Comparison of ENCODE assay signal across 34 cellular contexts in genomic region chr6:133710826-133711225, GRCh38.
"Had no signal": no experiment of that assay in that cellular context is flagged by ENCODE, and none has a peak within 500 bp of the region (broad histone marks: within the 10 kb centered on the region; RNA-seq: fewer than 3 reads in every experiment).

No MANE protein-coding gene starts in this region.

- H3K4me3 ChIP-seq: Peyer's patch had no signal

- DNase-seq: activated CD4-positive, alpha-beta T cell treated with anti-CD3 and anti-CD28 coated beads for 1 hour; activated CD4-positive, alpha-beta T cell treated with anti-CD3 and anti-CD28 coated beads, Interleukin-2, amount 10 ng/mL, durations not matched to agents 24 days and 14 days; activated CD4-positive, CD25-positive, alpha-beta regulatory T cell; activated CD8-positive, alpha-beta memory T cell treated with anti-CD3 and anti-CD28 coated beads for 24 hours; activated gamma-delta T cell; activated T-cell treated with anti-CD3 and anti-CD28 coated beads, Interleukin-2, amount 50 U/mL, for 1 hour; activated T-cell treated with anti-CD3 and anti-CD28 coated beads, Interleukin-2, amount 50 U/mL, for 72 hours; anterior cingulate cortex; central memory CD4-positive, alpha-beta T cell; Kasumi-1; KG1; NCI-H1092 treated with DMSO at 0.1 percent for 48 hours; NCI-H1417; NCI-H146; NCI-H187; NCI-H2029 treated with DMSO at 0.1 percent for 48 hours; NCI-H2107; NCI-H2171; NCI-H510A; NCI-H526; NCI-H748 treated with DMSO at 0.1 percent for 48 hours; NK-92 treated with Interleukin-12 subunit alpha and Interleukin-12 subunit beta, amount 100 ng/mL, for 24 hours; PC-3; Peyer's patch; RPMI8226; SIG-M5; T-helper 1 cell; T-helper 2 cell; T-helper 9 cell; WERI-Rb-1 had no signal

- H3K9me3 ChIP-seq: Peyer's patch had no signal

- ATAC-seq: activated T-cell treated with anti-CD3 and anti-CD28 coated beads, Interleukin-2, amount 50 U/mL, for 72 hours; PC-3; SK-N-SH treated with all-trans-retinoic acid at 6 μM for 48 hours had no signal

- H3K9me3 Mint-ChIP-seq: activated CD4-positive, alpha-beta T cell treated with anti-CD3 and anti-CD28 coated beads, Interleukin-2, amount 10 ng/mL, durations not matched to agents 24 days and 14 days; activated T-helper 2 cell treated with anti-CD3 and anti-CD28 coated beads, Interferon-gamma antibody, Interleukin-2, Interleukin-4, amounts not matched to agents 10 μg/mL and 5 μg/mL and 100 μg/mL, durations not matched to agents 14 hours and 24 hours and 36 hours; brain had no signal

- H3K36me3 Mint-ChIP-seq: activated naive CD4-positive, alpha-beta T cell treated with anti-CD3 and anti-CD28 coated beads, Interleukin-2, amount 50 U/mL, for 24 hours; brain had no signal

- H3K4me3 Mint-ChIP-seq: activated CD4-positive, alpha-beta T cell treated with anti-CD3 and anti-CD28 coated beads, Interleukin-2, amount 10 ng/mL, durations not matched to agents 24 days and 14 days; activated naive CD4-positive, alpha-beta T cell treated with anti-CD3 and anti-CD28 coated beads, Interleukin-2, amount 50 U/mL, for 24 hours; activated T-cell treated with anti-CD3 and anti-CD28 coated beads, Interleukin-2, amount 50 U/mL, for 72 hours; brain had no signal

- H3K27me3 ChIP-seq: Peyer's patch had no signal

- H3K4me1 ChIP-seq: Peyer's patch had no signal

- H3K4me1 Mint-ChIP-seq: activated naive CD4-positive, alpha-beta T cell treated with anti-CD3 and anti-CD28 coated beads, Interleukin-2, amount 50 U/mL, for 24 hours; brain had no signal

- H3K27ac ChIP-seq: Peyer's patch, WERI-Rb-1 had no signal

- H3K27me3 Mint-ChIP-seq: brain had no signal

- H3K27ac Mint-ChIP-seq: activated CD4-positive, alpha-beta T cell treated with anti-CD3 and anti-CD28 coated beads, Interleukin-2, amount 10 ng/mL, durations not matched to agents 24 days and 14 days; activated naive CD4-positive, alpha-beta T cell treated with anti-CD3 and anti-CD28 coated beads, Interleukin-2, amount 50 U/mL, for 24 hours; activated T-cell treated with anti-CD3 and anti-CD28 coated beads, Interleukin-2, amount 50 U/mL, for 72 hours; activated T-helper 2 cell treated with anti-CD3 and anti-CD28 coated beads, Interferon-gamma antibody, Interleukin-2, Interleukin-4, amounts not matched to agents 10 μg/mL and 5 μg/mL and 100 μg/mL, durations not matched to agents 14 hours and 24 hours and 36 hours; brain had no signal

- H3K36me3 ChIP-seq: Peyer's patch, WERI-Rb-1 had no signal
